Comparison of ENCODE assay signal across 36 cellular contexts in the genomic region with DNA sequence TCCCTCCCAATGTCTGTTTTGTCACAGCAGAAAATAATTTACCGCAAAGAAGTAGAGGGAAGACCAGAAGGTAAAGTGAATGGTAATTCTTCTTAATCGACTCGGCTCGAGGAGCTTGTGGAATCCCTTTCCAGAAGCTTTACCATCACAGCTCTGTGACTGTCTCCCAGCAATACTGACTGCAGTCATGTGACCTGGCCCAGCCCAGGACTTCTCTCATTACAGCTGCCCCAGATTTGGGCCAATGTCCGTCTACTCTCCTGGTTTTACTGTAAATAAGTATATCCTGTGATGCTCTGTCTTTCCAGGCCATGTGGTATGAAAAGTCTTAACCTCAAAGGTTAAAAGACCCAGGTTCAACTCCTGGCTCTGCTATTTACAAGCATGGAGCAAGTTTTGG. TPM values are rescaled to one million over a fixed set of nuclear protein-coding genes. Genes with fewer than 3 reads are reported as not detected.
"Had no signal": no experiment of that assay in that cellular context is flagged by ENCODE, and none has a peak within 500 bp of the region (broad histone marks: within the 10 kb centered on the region; RNA-seq: fewer than 3 reads in every experiment).

No MANE protein-coding gene starts in this region.

- FAIRE-seq: islet of Langerhans, kidney had no signal

- ATAC-seq: left colon; natural killer cell; right lobe of liver; stimulated activated naive B cell treated with anti-CD40 and anti-IgM and Interleukin-4, amounts not matched to agents 10 μg/mL and 1 μg/mL and 100 μg/mL, for 72 hours; stimulated activated naive CD8-positive, alpha-beta T cell treated with anti-CD3 and anti-CD28 coated beads, Interleukin-15, Interleukin-2, amounts not matched to agents 100 U/mL and 50 U/mL, for 24 hours had no signal

- H3K36me3 ChIP-seq: left ventricle myocardium inferior, neural progenitor cell, neutrophil, right atrium auricular region, right lobe of liver, stomach, thyroid gland, transverse colon, upper lobe of left lung, vagina had no signal

- H3K27ac ChIP-seq: left ventricle myocardium inferior, neural progenitor cell, neutrophil, parathyroid adenoma, right atrium auricular region, right lobe of liver, stomach, testis, thyroid gland, transverse colon, upper lobe of left lung, vagina had no signal

- H3K79me2 ChIP-seq: parathyroid adenoma had no signal

- H3K4me2 ChIP-seq: neural progenitor cell, smooth muscle cell had no signal

- H3K4me1 ChIP-seq: left ventricle myocardium inferior, parathyroid adenoma, right atrium auricular region, right lobe of liver, stomach, testis, thyroid gland, transverse colon, upper lobe of left lung, vagina had no signal

- H3K9ac ChIP-seq: neural progenitor cell, parathyroid adenoma had no signal

- H3K9me3 ChIP-seq: left ventricle myocardium inferior, neutrophil, right atrium auricular region, right lobe of liver, stomach, testis, thyroid gland, transverse colon, upper lobe of left lung, vagina had no signal

- H2AFZ ChIP-seq: neural progenitor cell, parathyroid adenoma had no signal

- H3K4me3 ChIP-seq: left ventricle myocardium inferior, lung, neural progenitor cell, right atrium auricular region, right lobe of liver, smooth muscle cell, stomach, testis, thyroid gland, transverse colon, upper lobe of left lung, vagina had no signal

- DNase-seq: hippocampal formation; kidney; left colon; left ventricle myocardium inferior; naive B cell; natural killer cell; nephron progenitor cell; occipital lobe; right lobe of liver; stimulated activated CD4-positive, alpha-beta T cell treated with anti-CD3 and anti-CD28 coated beads, Interleukin-1b, Interleukin-23, amount 100 ng/mL, for 48 hours; stimulated activated CD4-positive, alpha-beta T cell treated with anti-CD3 and anti-CD28 coated beads, Interleukin-2, amount 100 ng/mL, for 48 hours; stimulated activated CD4-positive, alpha-beta T cell treated with anti-CD3 and anti-CD28 coated beads, Interleukin-4, amount 100 ng/mL, for 4 hours; stimulated activated CD8-positive, alpha-beta memory T cell treated with anti-CD3 and anti-CD28 coated beads, Interleukin-4, amount 100 ng/mL, for 48 hours; stimulated activated naive B cell treated with anti-CD40 and anti-IgM and Interleukin-4, amounts not matched to agents 10 μg/mL and 1 μg/mL and 100 μg/mL, for 72 hours; stimulated activated naive CD8-positive, alpha-beta T cell treated with anti-CD3 and anti-CD28 coated beads, Interleukin-15, Interleukin-2, amounts not matched to agents 100 U/mL and 50 U/mL, for 24 hours; stomach; testis; thyroid gland; transverse colon; upper lobe of left lung had no signal

- H3K27me3 ChIP-seq: neural progenitor cell, neutrophil, right atrium auricular region, right lobe of liver, stomach, testis, thyroid gland, transverse colon, upper lobe of left lung, vagina had no signal

RNA-seq across cellular contexts. Expression of a gene that starts 18.9 kb away (rescaled TPM):
- total RNA-seq: kidney, left colon, left ventricle myocardium inferior, lower leg skin, lung, mesothelial cell of epicardium, natural killer cell, occipital lobe, osteocyte, posterior vena cava, pulmonary artery endothelial cell, renal cortical epithelial cell, right atrium auricular region, right lobe of liver, skeletal muscle tissue, smooth muscle cell, stomach, thyroid gland, transverse colon, upper lobe of left lung, urinary bladder, vagina had no signal
- polyA plus RNA-seq: lung, smooth muscle cell, urinary bladder had no signal
